1 cellular context compared by ENCODE assay signal in the genomic region with DNA sequence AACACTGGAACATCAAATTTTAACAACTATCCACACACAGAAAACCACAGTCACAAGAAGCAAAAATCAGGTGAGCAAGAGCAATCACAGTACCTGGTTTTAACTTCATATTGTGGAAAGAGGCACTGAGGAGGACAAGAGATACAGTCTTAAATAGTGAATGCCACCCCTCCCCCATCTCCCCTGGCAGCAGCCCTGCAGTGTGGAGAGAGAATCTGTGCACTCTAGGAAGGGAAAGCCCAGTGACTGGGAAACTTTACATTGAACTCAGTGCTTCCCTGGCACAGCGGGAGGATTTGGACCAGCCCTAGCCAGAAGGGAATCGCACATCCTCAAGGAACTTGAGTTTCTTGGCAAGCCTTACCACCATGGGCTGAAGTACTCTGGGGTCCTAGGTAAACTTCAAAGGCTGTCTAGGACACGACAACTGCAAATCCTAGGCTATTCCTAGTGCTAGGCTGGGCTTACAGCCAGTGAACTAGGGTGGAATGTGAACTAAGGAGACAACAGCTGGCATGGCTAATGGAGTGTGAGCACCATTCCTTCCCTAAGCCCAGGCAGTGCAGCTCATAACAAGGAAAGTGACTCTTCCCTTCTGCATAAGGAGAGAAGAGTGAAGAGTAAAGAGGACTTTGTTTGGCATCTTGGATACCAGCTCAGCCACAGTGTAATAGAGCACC.
TF ChIP-seq lines count a peak whose summit lies in the region.

No MANE protein-coding gene starts in this region.

TF ChIP-seq in endothelial cell of umbilical vein, 7 proteins besides CTCF, POLR2A, EP300 and RAD21 (continued from another document):
- TF ChIP-seq EZH2 (IDR thresholded peaks at IDR 0.05; ENCODE audit: borderline replicate concordance, low read depth, low read length, severe bottlenecking) (no peak), GATA2 (IDR thresholded peaks at IDR 0.05; ENCODE audit: insufficient read depth, insufficient read length, low read depth, low read length) (no peak)
